8 cellular contexts compared by ENCODE assay signal in the genomic region with DNA sequence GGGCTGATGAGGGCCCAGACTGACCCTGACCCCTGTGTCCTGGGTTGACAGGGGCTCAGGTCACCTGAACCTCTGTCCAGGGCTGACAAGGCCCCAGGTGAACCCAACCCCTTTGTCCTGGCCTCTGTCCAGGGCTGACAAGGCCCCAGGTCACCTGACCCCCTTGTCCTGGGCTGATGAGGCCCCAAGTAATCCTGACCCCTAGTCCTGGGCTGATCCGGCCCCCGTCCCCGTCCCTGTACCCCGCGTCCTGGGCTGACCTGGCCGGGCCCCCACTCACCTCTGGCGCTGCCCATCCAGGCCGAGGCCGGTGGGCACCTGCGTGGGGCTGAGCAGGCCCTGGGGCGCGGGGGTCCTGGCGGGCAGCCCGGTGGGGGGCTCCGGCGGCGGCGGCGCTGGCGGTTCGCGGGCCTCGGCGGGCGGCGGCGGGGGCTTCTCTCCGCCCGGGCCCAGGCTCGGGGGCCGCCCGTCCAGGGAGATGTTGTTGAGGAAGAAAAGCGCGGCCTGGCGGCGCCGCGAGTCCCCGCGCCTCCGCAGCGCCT. TPM values are rescaled to one million over a fixed set of nuclear protein-coding genes. Genes with fewer than 3 reads are reported as not detected.
DNase-seq lines count a peak whose midpoint lies in the region; ATAC-seq, FAIRE-seq and TF ChIP-seq lines count a peak whose summit lies in the region.

No MANE protein-coding gene starts in this region.

- no TSS peak for BruUV-seq in K562 (replicated peaks; lab: Mats Ljungman, UMichigan)

- CTCF ChIA-PET in K562 (lab: Yijun Ruan, JAX; ENCODE audit: low intra/inter-chr PET ratio) = interaction anchor here (0.6 kb wide), 1 partner anchor 107 kb away, joined by 3 read pairs; no protein-coding TSS in a partner anchor

- no peak for TF ChIP-seq CTCF in GM06990 (IDR thresholded peaks at IDR 0.05; ENCODE audit: insufficient read depth, low read length, poor library complexity, severe bottlenecking)
- TF ChIP-seq CTCF in K562 (IDR thresholded peaks at IDR 0.05 in 2 of 3, conservative IDR thresholded peaks at IDR 0.05 in 1 of 3; ENCODE audit: insufficient read depth in 2 of 3, low read depth in 1 of 3, low read length in 3 of 3) = no peak
- no peak for TF ChIP-seq CTCF in mesothelial cell of epicardium (IDR thresholded peaks at IDR 0.05; ENCODE audit: unreplicated experiment)

- no peak overlapping the region for H3K27ac Mint-ChIP-seq in mesothelial cell of epicardium

- TF ChIP-seq EP300 in K562 (IDR thresholded peaks at IDR 0.05; ENCODE audit: low read length) = no peak

- peak overlapping the region; percentile 70 for H3K4me2 ChIP-seq in K562 (ENCODE audit: insufficient read depth, low read length)

- H3K9ac ChIP-seq in K562 (ENCODE audit: insufficient read depth in 1 of 2, low read depth in 2 of 2, low read length in 2 of 2) = peak overlapping the region; percentile 63 to 94

- H3K27ac ChIP-seq in K562 (ENCODE audit: extremely low read depth, low read depth, low read length) = peak overlapping the region; percentile 40; the same call in 1 of the 3 replicates

- peaks cover 4% of the 10 kb centered on the region for H3K9me1 ChIP-seq in K562 (ENCODE audit: control insufficient read depth, insufficient read depth, low read length)

- no peak for TF ChIP-seq POLR2A in K562 (conservative IDR thresholded peaks at IDR 0.05)

- DNase-seq in GM06990 (ENCODE audit: extremely low read depth, insufficient read length) = no peak
- DNase-seq in K562 (ENCODE audit: extremely low read depth in 1 of 4, low spot score in 3 of 4) = peak in 2 of 4 experiments; percentile 60 to 67
- DNase-seq in mesothelial cell of epicardium (ENCODE audit: low spot score in 2 of 2, unreplicated experiment in 2 of 2) = no peak
- no peak for DNase-seq in cerebellum (ENCODE audit: low spot score)
- DNase-seq in NAMALWA (ENCODE audit: low spot score) = no peak

- 0% methylated on average over 14 of the region's 42 CpGs for WGBS in K562 (ENCODE audit: insufficient coverage, low coverage, missing lambda C conversion rate)

- H3K4me1 Mint-ChIP-seq in mesothelial cell of epicardium = peaks cover 23% of the 10 kb centered on the region

- H3K27me3 Mint-ChIP-seq in mesothelial cell of epicardium (ENCODE audit: low read depth) = no peaks in the 10 kb centered on the region

- no peak overlapping the region for H2AFZ ChIP-seq in K562 (ENCODE audit: low read depth, low read length)

- H3K9me3 ChIP-seq in K562 (replicated peaks; ENCODE audit: control insufficient read depth, insufficient read depth, low read depth, low read length) = no peaks in the 10 kb centered on the region

- no peaks in the 10 kb centered on the region for H3K9me3 Mint-ChIP-seq in mesothelial cell of epicardium

- no peak for FAIRE-seq in K562 (lab: Jason Lieb, UNC)

- H3K27me3 ChIP-seq in GM06990 (replicated peaks; ENCODE audit: control insufficient read depth, insufficient read depth, low read length) = no peaks in the 10 kb centered on the region
- H3K27me3 ChIP-seq in K562 (ENCODE audit: control insufficient read depth in 2 of 2, insufficient read depth in 2 of 2, low read length in 2 of 2) = no peaks in the 10 kb centered on the region

- H3K36me3 Mint-ChIP-seq in mesothelial cell of epicardium = peaks cover 1% of the 10 kb centered on the region

- H3K4me1 ChIP-seq in K562 (replicated peaks in 1 of 2; ENCODE audit: control insufficient read depth in 2 of 2, insufficient read depth in 2 of 2, low read length in 2 of 2) = peaks cover 17 to 90% of the 10 kb centered on the region in 2 experiments

- in situ Hi-C loops in K562 (cut with MboI) = no loop called here

- peak overlapping the region; percentile 88 for H3K4me3 ChIP-seq in GM06990 (replicated peaks; ENCODE audit: low read depth, low read length)
- peak overlapping the region; percentile 58 for H3K4me3 ChIP-seq in K562

- POLR2A ChIA-PET in K562 (lab: Yijun Ruan, JAX) = interaction anchor here (0.6 to 1.0 kb wide), 2 partner anchors 20 to 33 kb away, joined by 3 read pairs; a partner anchor contains a TSS

- H4K20me1 ChIP-seq in K562 (replicated peaks; ENCODE audit: control insufficient read depth, insufficient read depth, low read length) = 0 out of 2 replicates have a peak, but pooled peaks cover 8% of the 10 kb centered on the region

- peaks cover 4% of the 10 kb centered on the region; the same call in 1 of the 2 replicates for H3K36me3 ChIP-seq in GM06990 (ENCODE audit: control insufficient read depth, insufficient read depth, low read length)
- peaks cover 9% of the 10 kb centered on the region; the same call in 1 of the 3 replicates for H3K36me3 ChIP-seq in K562 (ENCODE audit: control insufficient read depth, insufficient read depth, low read length)

- H3K4me3 Mint-ChIP-seq in mesothelial cell of epicardium = peak overlapping the region; percentile 64

- intact Hi-C loops in K562 (cut with micrococcal nuclease) = loop anchor here (5.0 kb wide), 1 partner anchor 81 kb away; no protein-coding TSS in a partner anchor

- TF ChIP-seq RAD21 in K562 (CRISPR knock-in tag; conservative IDR thresholded peaks at IDR 0.05 in 1 of 2, IDR thresholded peaks at IDR 0.05 in 1 of 2) = no peak

- H3K79me2 ChIP-seq in K562 (ENCODE audit: control insufficient read depth, insufficient read depth, low read length) = peaks cover 14% of the 10 kb centered on the region

- ATAC-seq in HG02981 (IDR thresholded peaks at IDR 0.05; ENCODE audit: unreplicated experiment) (peak; percentile 2), K562 (no peak), GM18858 (IDR thresholded peaks at IDR 0.05; ENCODE audit: unreplicated experiment) (no peak), GM18520 (IDR thresholded peaks at IDR 0.05; ENCODE audit: unreplicated experiment) (no peak)

RNA-seq across cellular contexts. Expression of a gene that starts 0.4 kb away (rescaled TPM):
- 3.6 and 7.1 TPM in 2 replicates for total RNA-seq in K562 (2011; cell fraction: chromatin; rRNA removed; ENCODE audit: low replicate concordance)
- 3.0 and 3.3 TPM in 2 replicates for total RNA-seq in K562 (2011; cell fraction: nucleolus; rRNA removed)
- total RNA-seq in K562 (2011; cell fraction: nucleoplasm; rRNA removed) = 2.5 and 3.0 TPM in 2 replicates
- total RNA-seq in K562 (2014; rRNA removed) = 1.2 and 2.0 TPM in 2 replicates
- total RNA-seq in K562 (2014; rRNA removed; fragmentation: Illumina TruSeq; extraction: Trizol) = 0.93 and 1.3 TPM in 2 replicates
- 1.4 and 1.6 TPM in 2 replicates for total RNA-seq in K562 (2015; rRNA removed; fragmentation: Illumina TruSeq; extraction: Trizol)
- total RNA-seq in K562 (2021) = 3.7 and 4.2 TPM in 2 replicates
- polyA plus RNA-seq in K562 (2011; rRNA removed) = 2.2 and 2.5 TPM in 2 replicates
- 2.6 and 3.8 TPM in 2 replicates for polyA plus RNA-seq in K562 (2011; cell fraction: cytosol; rRNA removed)
- 5.3 and 9.0 TPM in 2 replicates for polyA plus RNA-seq in K562 (2011; cell fraction: nucleus; rRNA removed)
- 3.9 and 7.7 TPM in 2 replicates for polyA plus RNA-seq in K562 (2012)
- polyA plus RNA-seq in K562 (2014; fragmentation: Illumina TruSeq; extraction: Trizol) = 2.7 and 3.2 TPM in 2 replicates
- polyA plus RNA-seq in K562 (2014; fragmentation: Nextera tagmentation; extraction: Ambion mirVana) = under 1 TPM; 0.46 to 0.72 TPM
- polyA plus RNA-seq in K562 (2014; rRNA removed) = 2.1 and 2.2 TPM in 2 replicates
- polyA minus RNA-seq in K562 (2011; rRNA and poly(A)+ RNA removed) = 1.1 and 1.7 TPM in 2 replicates
- polyA minus RNA-seq in K562 (2011; cell fraction: cytosol; rRNA and poly(A)+ RNA removed) = 5.1 and 5.4 TPM in 2 replicates
- polyA minus RNA-seq in K562 (2011; cell fraction: nucleus; rRNA and poly(A)+ RNA removed) = 1.6 and 1.7 TPM in 2 replicates
- total RNA-seq in mesothelial cell of epicardium = 22.8 to 23.7 TPM (median 23.6 TPM) in 3 replicates
- 5.4 TPM for total RNA-seq in cerebellum

RNA-seq across cellular contexts. Expression of a gene that starts 19.8 kb away (rescaled TPM):
- 256 and 439 TPM in 2 replicates for total RNA-seq in K562 (2011; cell fraction: chromatin; rRNA removed; ENCODE audit: low replicate concordance)
- total RNA-seq in K562 (2011; cell fraction: nucleolus; rRNA removed) = 1,390 and 1,394 TPM in 2 replicates
- total RNA-seq in K562 (2011; cell fraction: nucleoplasm; rRNA removed) = 1,168 and 2,200 TPM in 2 replicates
- total RNA-seq in K562 (2014; rRNA removed) (1,801 and 2,504 TPM in 2 replicates), K562 (2014; rRNA removed; fragmentation: Illumina TruSeq; extraction: Trizol) (1,196 and 1,380 TPM in 2 replicates), K562 (2015; rRNA removed; fragmentation: Illumina TruSeq; extraction: Trizol) (1,567 and 1,716 TPM in 2 replicates), K562 (2021) (3,091 and 3,491 TPM in 2 replicates), mesothelial cell of epicardium (1,089 to 1,145 TPM (median 1,126 TPM) in 3 replicates), cerebellum (422 TPM)
- polyA plus RNA-seq in K562 (2011; rRNA removed) (5,647 and 7,256 TPM in 2 replicates), K562 (2014; fragmentation: Illumina TruSeq; extraction: Trizol) (1,908 and 2,386 TPM in 2 replicates), K562 (2014; fragmentation: Nextera tagmentation; extraction: Ambion mirVana) (1,000 to 10,000 TPM; 3,588 to 3,968 TPM), K562 (2014; rRNA removed) (3,958 and 4,439 TPM in 2 replicates)
- polyA plus RNA-seq in K562 (2011; cell fraction: cytosol; rRNA removed) = 8,200 and 10,658 TPM in 2 replicates
- polyA plus RNA-seq in K562 (2011; cell fraction: nucleus; rRNA removed) = 3,206 and 5,803 TPM in 2 replicates
- 4,519 and 5,994 TPM in 2 replicates for polyA plus RNA-seq in K562 (2012)
- 1,429 and 1,744 TPM in 2 replicates for polyA minus RNA-seq in K562 (2011; rRNA and poly(A)+ RNA removed)
- 755 and 891 TPM in 2 replicates for polyA minus RNA-seq in K562 (2011; cell fraction: cytosol; rRNA and poly(A)+ RNA removed)
- 430 and 792 TPM in 2 replicates for polyA minus RNA-seq in K562 (2011; cell fraction: nucleus; rRNA and poly(A)+ RNA removed)

RNA-seq across cellular contexts. Expression of a gene that starts 20.6 kb away (rescaled TPM):
- not detected in 2 replicates for total RNA-seq in K562 (2011; cell fraction: chromatin; rRNA removed; ENCODE audit: low replicate concordance)
- total RNA-seq in K562 (2011; cell fraction: nucleolus; rRNA removed) = not detected in 2 replicates
- total RNA-seq in K562 (2011; cell fraction: nucleoplasm; rRNA removed) = not detected in 2 replicates
- not detected in 2 replicates for total RNA-seq in K562 (2014; rRNA removed)
- not detected in 2 replicates for total RNA-seq in K562 (2014; rRNA removed; fragmentation: Illumina TruSeq; extraction: Trizol)
- total RNA-seq in K562 (2015; rRNA removed; fragmentation: Illumina TruSeq; extraction: Trizol) = not detected in 2 replicates
- total RNA-seq in K562 (2021) = not detected in 2 replicates
- polyA plus RNA-seq in K562 (2011; rRNA removed) = not detected in 2 replicates
- 0.04 TPM in 1 of 2 replicates, not detected in the other for polyA plus RNA-seq in K562 (2011; cell fraction: cytosol; rRNA removed)
- polyA plus RNA-seq in K562 (2011; cell fraction: nucleus; rRNA removed) = 0.09 TPM in 1 of 2 replicates, not detected in the other
- not detected in 2 replicates for polyA plus RNA-seq in K562 (2012)
- polyA plus RNA-seq in K562 (2014; fragmentation: Illumina TruSeq; extraction: Trizol) = not detected in 2 replicates
- polyA plus RNA-seq in K562 (2014; fragmentation: Nextera tagmentation; extraction: Ambion mirVana) = not detected
- not detected in 2 replicates for polyA plus RNA-seq in K562 (2014; rRNA removed)
- not detected in 2 replicates for polyA minus RNA-seq in K562 (2011; rRNA and poly(A)+ RNA removed)
- polyA minus RNA-seq in K562 (2011; cell fraction: cytosol; rRNA and poly(A)+ RNA removed) = not detected in 2 replicates
- polyA minus RNA-seq in K562 (2011; cell fraction: nucleus; rRNA and poly(A)+ RNA removed) = not detected in 2 replicates
- 12.3 to 13.5 TPM (median 12.6 TPM) in 3 replicates for total RNA-seq in mesothelial cell of epicardium
- total RNA-seq in cerebellum = not detected

RNA-seq across cellular contexts. Expression of a gene that starts 39.6 kb away (rescaled TPM):
- 218 and 612 TPM in 2 replicates for total RNA-seq in K562 (2011; cell fraction: chromatin; rRNA removed; ENCODE audit: low replicate concordance)
- total RNA-seq in K562 (2011; cell fraction: nucleolus; rRNA removed) = 256 and 378 TPM in 2 replicates
- 206 and 238 TPM in 2 replicates for total RNA-seq in K562 (2011; cell fraction: nucleoplasm; rRNA removed)
- total RNA-seq in K562 (2014; rRNA removed) (26.4 and 38.3 TPM in 2 replicates), K562 (2014; rRNA removed; fragmentation: Illumina TruSeq; extraction: Trizol) (2.2 and 3.2 TPM in 2 replicates), K562 (2015; rRNA removed; fragmentation: Illumina TruSeq; extraction: Trizol) (11.3 and 11.7 TPM in 2 replicates), K562 (2021) (86.4 and 101 TPM in 2 replicates), mesothelial cell of epicardium (571 to 618 TPM (median 601 TPM) in 3 replicates), cerebellum (24.6 TPM)
- polyA plus RNA-seq in K562 (2011; rRNA removed) (4.4 and 10.0 TPM in 2 replicates), K562 (2014; fragmentation: Illumina TruSeq; extraction: Trizol) (7.8 and 20.0 TPM in 2 replicates), K562 (2014; fragmentation: Nextera tagmentation; extraction: Ambion mirVana) (under 1 TPM; 0.31 to 0.48 TPM), K562 (2014; rRNA removed) (60.2 and 67.3 TPM in 2 replicates)
- polyA plus RNA-seq in K562 (2011; cell fraction: cytosol; rRNA removed) = 3.9 and 11.1 TPM in 2 replicates
- polyA plus RNA-seq in K562 (2011; cell fraction: nucleus; rRNA removed) = 130 and 166 TPM in 2 replicates
- polyA plus RNA-seq in K562 (2012) = 49.7 and 63.1 TPM in 2 replicates
- polyA minus RNA-seq in K562 (2011; rRNA and poly(A)+ RNA removed) = 1.5 and 1.9 TPM in 2 replicates
- polyA minus RNA-seq in K562 (2011; cell fraction: cytosol; rRNA and poly(A)+ RNA removed) = 11.0 and 21.3 TPM in 2 replicates
- polyA minus RNA-seq in K562 (2011; cell fraction: nucleus; rRNA and poly(A)+ RNA removed) = 33.7 and 42.1 TPM in 2 replicates

Comparison
In these comparisons a context has a peak if more than half of its experiments do, and no peak if none do; other contexts are left out.
1. RNA of a gene that starts 20.6 kb away (total RNA-seq): 12.3 to 13.5 TPM in mesothelial cell of epicardium; not detected in K562 and not detected in cerebellum (single experiment); every median in the first group is over 10 times any median in the second.